ENCODE assay signal across 9 cellular contexts in genomic region chr9:136326777-136327312, GRCh38. TPM values are rescaled to one million over a fixed set of nuclear protein-coding genes. Genes with fewer than 3 reads are reported as not detected.
A peak's percentile ranks its signal among the peaks of the same experiment; 100 is the strongest.
DNase-seq lines count a peak whose midpoint lies in the region; ATAC-seq and TF ChIP-seq lines count a peak whose summit lies in the region.
"Had no signal": no experiment of that assay in that cellular context is flagged by ENCODE, and none has a peak within 500 bp of the region (broad histone marks: within the 10 kb centered on the region; RNA-seq: fewer than 3 reads in every experiment).

No MANE protein-coding gene starts in this region.

- H3K9me3 Mint-ChIP-seq in naive thymus-derived CD8-positive, alpha-beta T cell = no peaks in the 10 kb centered on the region

- BruUV-seq in PC-3 (replicated peaks; lab: Mats Ljungman, UMichigan) = no TSS peak

- H3K9me2 ChIP-seq in PC-3 (replicated peaks; ENCODE audit: low read length) = no peaks in the 10 kb centered on the region

- H2AFZ ChIP-seq in PC-3 (ENCODE audit: low read length) = no peak overlapping the region

- CTCF ChIA-PET in PC-3 (lab: Charles Lee) = no interaction called here

- H3F3A ChIP-seq in PC-3 (ENCODE audit: low read length, unreplicated experiment) = no peaks in the 10 kb centered on the region

- H3K4me3 ChIP-seq in cardiac muscle cell (peak overlapping the region; percentile 81), uterus (peak overlapping the region; percentile 57 to 88), PC-3 (ENCODE audit: low read length) (no peak overlapping the region)

- H3K27me3 Mint-ChIP-seq in naive thymus-derived CD8-positive, alpha-beta T cell = peaks cover 0 to 2% (median 0%) of the 10 kb centered on the region in 5 donors

- H3K9me3 ChIP-seq in cardiac muscle cell (ENCODE audit: low read depth) (no peaks in the 10 kb centered on the region), uterus (no peaks in the 10 kb centered on the region), PC-3 (ENCODE audit: low read length) (no peaks in the 10 kb centered on the region)
- H3K9me3 ChIP-seq: body of pancreas had no signal

- no peaks in the 10 kb centered on the region for H3K27me3 ChIP-seq in cardiac muscle cell
- H3K27me3 ChIP-seq in uterus = no peaks in the 10 kb centered on the region
- H3K27me3 ChIP-seq in PC-3 (ENCODE audit: low read length) = no peaks in the 10 kb centered on the region
- H3K27me3 ChIP-seq: body of pancreas had no signal

- peaks cover 41% of the 10 kb centered on the region for H3K4me1 ChIP-seq in cardiac muscle cell (ENCODE audit: low read depth)
- H3K4me1 ChIP-seq in uterus = peaks cover 0 to 30% of the 10 kb centered on the region in 2 donors
- H3K4me1 ChIP-seq in PC-3 (ENCODE audit: insufficient read depth, low read length) = peaks cover 8% of the 10 kb centered on the region

- peaks cover 2 to 20% (median 7%) of the 10 kb centered on the region in 4 donors for H3K4me1 Mint-ChIP-seq in naive thymus-derived CD8-positive, alpha-beta T cell

- no peak for ATAC-seq in left cardiac atrium
- ATAC-seq in naive thymus-derived CD8-positive, alpha-beta T cell = peak in 1 of 2 donors; percentile 19
- no peak; the same call in 1 of the 2 replicates for ATAC-seq in PC-3
- ATAC-seq in GM18858 (IDR thresholded peaks at IDR 0.05; ENCODE audit: unreplicated experiment) = no peak

- peaks cover 30% of the 10 kb centered on the region for H3K79me2 ChIP-seq in PC-3 (ENCODE audit: low read length)

- no peak for TF ChIP-seq POLR2A in uterus (IDR thresholded peaks at IDR 0.05)

- H3K27ac Mint-ChIP-seq in naive thymus-derived CD8-positive, alpha-beta T cell = peak overlapping the region in 3 of 10 donors; percentile 49 to 65 (median 59)

- no peak overlapping the region for H3K4me2 ChIP-seq in PC-3 (ENCODE audit: low read length)

- peak in 1 of 2 donors; percentile 6 for DNase-seq in cardiac muscle cell (ENCODE audit: low read depth in 1 of 2, low spot score in 1 of 2)
- no peak for DNase-seq in left cardiac atrium
- no peak for DNase-seq in caudate nucleus (lab: John Stamatoyannopoulos, UW)
- no peak for DNase-seq in naive thymus-derived CD8-positive, alpha-beta T cell
- DNase-seq in uterus = no peak
- no peak for DNase-seq in PC-3
- DNase-seq in epidermal melanocyte (ENCODE audit: insufficient read length, low spot score) = no peak

- no peaks in the 10 kb centered on the region for H3K36me3 Mint-ChIP-seq in naive thymus-derived CD8-positive, alpha-beta T cell

- intact Hi-C loops in left cardiac atrium (cut with DNase I) (no loop called here), uterus (cut with DNase I; ENCODE audit: low total_unique reads) (no loop called here), PC-3 (cut with micrococcal nuclease) (no loop called here)

- POLR2A ChIA-PET in naive thymus-derived CD8-positive, alpha-beta T cell (lab: Charles Lee) = interaction anchor here (2.3 kb wide), 1 partner anchor 37 kb away, joined by 7 read pairs; the partner anchor contains the start of gene DNLZ
- POLR2A ChIA-PET in PC-3 (lab: Charles Lee; ENCODE audit: unreplicated experiment) = no interaction called here

- peaks cover 4% of the 10 kb centered on the region; the same call in 1 of the 2 replicates for H4K20me1 ChIP-seq in PC-3 (ENCODE audit: low read length)

- TF ChIP-seq CTCF in cardiac muscle cell (IDR thresholded peaks at IDR 0.05; ENCODE audit: low read depth, low read length) = no peak
- TF ChIP-seq CTCF in uterus (IDR thresholded peaks at IDR 0.05) = no peak
- TF ChIP-seq CTCF in PC-3 (conservative IDR thresholded peaks at IDR 0.05; ENCODE audit: low read depth, low read length) = no peak

- no peak overlapping the region for H3K9ac ChIP-seq in PC-3 (ENCODE audit: low read length)

- H3K27ac ChIP-seq in cardiac muscle cell (peak overlapping the region; percentile 54), caudate nucleus (ENCODE audit: low read depth, low read length) (peak overlapping the region; percentile 52), uterus (peak overlapping the region; percentile 56 to 86), PC-3 (ENCODE audit: low read length) (no peak overlapping the region)

- peak overlapping the region; percentile 65 to 81 (median 70) for H3K4me3 Mint-ChIP-seq in naive thymus-derived CD8-positive, alpha-beta T cell

- no peaks in the 10 kb centered on the region for H3K36me3 ChIP-seq in cardiac muscle cell
- H3K36me3 ChIP-seq in uterus = no peaks in the 10 kb centered on the region
- no peaks in the 10 kb centered on the region for H3K36me3 ChIP-seq in PC-3 (ENCODE audit: low read depth, low read length)

RNA-seq across cellular contexts. Expression of gene GPSM1, which starts 0.5 kb away (rescaled TPM):
- 88.3 and 116 TPM in 2 replicates for total RNA-seq in cardiac muscle cell
- 52.2 and 58.5 TPM in 2 replicates for polyA plus RNA-seq in cardiac muscle cell
- 10 to 100 TPM; 55.6 to 58.6 TPM for total RNA-seq in left cardiac atrium
- 10 to 100 TPM; 10.0 to 11.6 TPM for total RNA-seq in naive thymus-derived CD8-positive, alpha-beta T cell
- under 1 TPM; 0.50 to 0.98 (median 0.82) TPM for polyA plus RNA-seq in naive thymus-derived CD8-positive, alpha-beta T cell
- 10 to 100 TPM in 2 of 4 donors, 1 to 10 TPM in 2; 4.4 to 43.6 (median 24.1) TPM for total RNA-seq in uterus
- 26.9 and 27.8 TPM in 2 replicates for total RNA-seq in PC-3 (2014; rRNA removed)

RNA-seq across cellular contexts. Expression of gene CCDC187, which starts 23.0 kb away (rescaled TPM):
- total RNA-seq in cardiac muscle cell (0.56 and 1.3 TPM in 2 replicates), left cardiac atrium (not detected), uterus (1 to 10 TPM in 2 of 4 donors, under 1 TPM in 2; 0.27 to 5.1 (median 2.2) TPM), PC-3 (2014; rRNA removed) (0.04 TPM in 1 of 2 replicates, not detected in the other)
- polyA plus RNA-seq in cardiac muscle cell = 0.13 and 0.16 TPM in 2 replicates
- not detected for total RNA-seq in naive thymus-derived CD8-positive, alpha-beta T cell
- not detected for polyA plus RNA-seq in naive thymus-derived CD8-positive, alpha-beta T cell

RNA-seq across cellular contexts. Expression of gene DNLZ, which starts 36.7 kb away (rescaled TPM):
- total RNA-seq in cardiac muscle cell (28.0 and 45.4 TPM in 2 replicates), left cardiac atrium (10 to 100 TPM; 23.2 to 30.6 TPM), uterus (10 to 100 TPM in 3 of 4 donors, 1 to 10 TPM in 1; 6.8 to 29.4 (median 27.3) TPM), PC-3 (2014; rRNA removed) (51.4 and 64.9 TPM in 2 replicates)
- 31.8 and 48.2 TPM in 2 replicates for polyA plus RNA-seq in cardiac muscle cell
- total RNA-seq in naive thymus-derived CD8-positive, alpha-beta T cell = 10 to 100 TPM; 32.8 to 33.3 TPM
- polyA plus RNA-seq in naive thymus-derived CD8-positive, alpha-beta T cell = 10 to 100 TPM; 51.6 to 58.1 (median 52.9) TPM

RNA-seq across cellular contexts. Expression of gene CARD9, which starts 46.6 kb away (rescaled TPM):
- total RNA-seq in cardiac muscle cell (0.46 and 2.1 TPM in 2 replicates), left cardiac atrium (1 to 10 TPM in 1 of 2 donors, under 1 TPM in 1; 0.86 to 2.4 TPM), uterus (10 to 100 TPM in 1 of 4 donors, 1 to 10 TPM in 2, under 1 TPM in 1; under 0.01 to 10.6 (median 2.5) TPM), PC-3 (2014; rRNA removed) (0.52 and 1.1 TPM in 2 replicates)
- 2.1 TPM in 2 replicates for polyA plus RNA-seq in cardiac muscle cell
- under 1 TPM; 0.70 to 0.85 TPM for total RNA-seq in naive thymus-derived CD8-positive, alpha-beta T cell
- polyA plus RNA-seq in naive thymus-derived CD8-positive, alpha-beta T cell = under 1 TPM; 0.08 to 0.21 (median 0.12) TPM
